Comparison of ENCODE assay signal across 19 cellular contexts in genomic region chr11:38547464-38547863, GRCh38.
"Had no signal": no experiment of that assay in that cellular context is flagged by ENCODE, and none has a peak within 500 bp of the region (broad histone marks: within the 10 kb centered on the region; RNA-seq: fewer than 3 reads in every experiment).

No MANE protein-coding gene starts in this region.

- H3K36me3 ChIP-seq: esophagus squamous epithelium, heart left ventricle, left lung had no signal

- H3K27ac ChIP-seq: esophagus squamous epithelium, heart left ventricle, left lung had no signal

- H3K9me3 ChIP-seq: esophagus squamous epithelium, heart left ventricle, left lung had no signal

- H3K4me3 Mint-ChIP-seq: brain, endodermal cell, nephron, type B pancreatic cell had no signal

- H3K4me1 Mint-ChIP-seq: brain, endodermal cell, nephron had no signal

- H3K36me3 Mint-ChIP-seq: brain, type B pancreatic cell had no signal

- H3K4me1 ChIP-seq: esophagus squamous epithelium, heart left ventricle, left lung had no signal

- H3K27ac Mint-ChIP-seq: activated T-helper 2 cell treated with anti-CD3 and anti-CD28 coated beads, Interferon-gamma antibody, Interleukin-2, Interleukin-4, amounts not matched to agents 10 μg/mL and 5 μg/mL and 100 μg/mL, durations not matched to agents 14 hours and 24 hours and 36 hours; brain; endodermal cell; nephron; type B pancreatic cell had no signal

- H3K27me3 Mint-ChIP-seq: type B pancreatic cell had no signal

- H3K27me3 ChIP-seq: esophagus squamous epithelium, heart left ventricle, left lung had no signal

- H3K4me3 ChIP-seq: esophagus squamous epithelium, heart left ventricle, left lung had no signal

- FAIRE-seq: TTC549 had no signal

- H3K9me3 Mint-ChIP-seq: brain, endodermal cell, nephron, type B pancreatic cell had no signal

- ATAC-seq: heart left ventricle, left lung, sciatic nerve had no signal

- DNase-seq: activated CD4-positive, alpha-beta T cell treated with anti-CD3 and anti-CD28 coated beads, Interleukin-2, amount 50 U/mL, for 1 hour; activated CD4-positive, CD25-positive, alpha-beta regulatory T cell; activated naive CD4-positive, alpha-beta T cell treated with anti-CD3 and anti-CD28 coated beads, Interleukin-2, amount 50 U/mL, for 16 hours; amniotic stem cell; endodermal cell; esophagus squamous epithelium; heart left ventricle; left lung; mesendoderm; occipital lobe; stimulated activated CD4-positive, alpha-beta T cell treated with anti-CD3 and anti-CD28 coated beads, Interleukin-2, amount 100 ng/mL, for 48 hours; stimulated activated naive CD4-positive, alpha-beta T cell treated with Interleukin-2 at 50 U/mL for 16 hours; T-helper 2 cell had no signal
